In the genomic region with DNA sequence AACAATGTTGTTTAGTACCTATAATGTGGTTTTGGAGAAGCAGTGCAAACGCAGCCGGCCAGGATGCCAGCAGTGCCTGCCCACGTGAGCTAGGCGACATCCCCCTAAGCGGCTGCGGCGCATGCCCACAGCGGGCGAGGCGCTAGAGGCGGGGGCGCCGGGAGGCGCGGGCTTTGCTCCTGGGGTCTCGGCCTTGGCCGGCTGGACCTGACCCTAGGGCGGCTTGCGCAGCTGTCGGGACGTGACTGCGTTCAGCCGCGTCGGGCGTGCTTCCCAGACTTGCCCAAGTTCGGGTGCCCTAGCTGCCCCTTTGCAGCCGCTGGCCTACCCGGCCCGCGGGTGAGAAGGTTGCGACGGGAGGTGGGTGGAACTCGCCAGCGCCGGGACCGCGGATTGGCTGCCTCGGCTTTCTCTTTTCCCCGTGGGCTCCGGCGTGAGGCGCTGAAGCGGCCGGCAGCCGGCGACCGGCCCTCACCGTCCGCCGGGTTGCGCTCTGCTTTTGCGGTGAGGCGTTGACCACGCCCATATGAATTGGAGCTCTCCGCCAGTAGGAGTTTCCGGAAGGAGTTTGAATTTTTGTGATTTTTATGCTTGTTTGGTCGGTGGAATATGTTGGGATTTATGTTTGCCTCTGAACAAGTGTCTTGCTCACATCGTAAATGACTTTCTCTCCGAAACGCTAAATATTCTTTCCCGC, we compare ENCODE assay signal across 8 cellular contexts. TPM values are rescaled to one million over a fixed set of nuclear protein-coding genes. Genes with fewer than 3 reads are reported as not detected.
A peak's percentile ranks its signal among the peaks of the same experiment; 100 is the strongest.
DNase-seq lines count a peak whose midpoint lies in the region; TF ChIP-seq lines count a peak whose summit lies in the region.

A gene (plus strand): TSS at position 122 of the 697 bp plus-strand sequence. CDS start 599 bp downstream, outside the sequence.

- H4K91ac ChIP-seq in neuronal stem cell (ENCODE audit: low read depth, low read length, poor library complexity), result no peak within 1 kb of the TSS

- H2BK12ac ChIP-seq in neuronal stem cell (ENCODE audit: low read length), result no peak within 1 kb of the TSS

- H2BK5ac ChIP-seq in neuronal stem cell (ENCODE audit: low read length), result peak within 1 kb of the TSS; percentile 82

- TF ChIP-seq CTCF in MM.1S (IDR thresholded peaks at IDR 0.05; ENCODE audit: low read length), result peak; percentile 41
- no peak for TF ChIP-seq CTCF in subcutaneous adipose tissue (IDR thresholded peaks at IDR 0.05; ENCODE audit: low read depth)

- peak within 1 kb of the TSS; percentile 98 for H3K23ac ChIP-seq in neuronal stem cell (ENCODE audit: low read depth, low read length, poor library complexity)

- no peak within 1 kb of the TSS for H2AK5ac ChIP-seq in neuronal stem cell (ENCODE audit: low read depth, low read length)

- peak; percentile 57 for DNase-seq in GM04503 (ENCODE audit: low read depth)
- peak; percentile 94 for DNase-seq in HCEC 1CT
- DNase-seq in MM.1S, result peak; percentile 93
- DNase-seq in SJCRH30, result peak; percentile 87 to 89
- DNase-seq in activated gamma-delta T cell treated with anti-CD3 and anti-CD28 coated beads, Interleukin-2, amount 50 U/mL, for 16 hours (ENCODE audit: low read depth), result peak; percentile 65
- peak; percentile 88 for DNase-seq in foreskin melanocyte
- DNase-seq in neuronal stem cell (ENCODE audit: low spot score), result peak; percentile 81

- peak within 1 kb of the TSS; percentile 81 for H3K9ac ChIP-seq in MM.1S (ENCODE audit: low read length)
- peak within 1 kb of the TSS; percentile 93 for H3K9ac ChIP-seq in neuronal stem cell (ENCODE audit: low read depth, low read length, poor library complexity)

- no peak within 1 kb of the TSS for H2BK15ac ChIP-seq in neuronal stem cell (ENCODE audit: low read length)

- H3K4me1 ChIP-seq in MM.1S (ENCODE audit: low read length) (peaks cover 10% of the 10 kb centered on the region; the same call in 1 of the 2 replicates), SJCRH30 (no peaks in the 10 kb centered on the region), neuronal stem cell (ENCODE audit: control insufficient read depth in 2 of 2, insufficient read depth in 1 of 2, low read depth in 1 of 2, low read length in 2 of 2) (peaks cover 0 to 3% of the 10 kb centered on the region in 2 donors)

- H3K9me3 ChIP-seq in MM.1S (replicated peaks; ENCODE audit: insufficient read depth, low read length) (no peaks in the 10 kb centered on the region), SJCRH30 (replicated peaks) (no peaks in the 10 kb centered on the region), neuronal stem cell (replicated peaks in 1 of 2; ENCODE audit: control insufficient read depth in 2 of 2, insufficient read depth in 1 of 2, low read depth in 1 of 2, low read length in 2 of 2) (no peaks in the 10 kb centered on the region)

- H3F3A ChIP-seq in MM.1S (ENCODE audit: insufficient read depth, low read length), result peaks cover 49% of the 10 kb centered on the region

- H3K36me3 ChIP-seq in MM.1S (replicated peaks; ENCODE audit: insufficient read depth, low read length), result no peaks in the 10 kb centered on the region
- no peaks in the 10 kb centered on the region for H3K36me3 ChIP-seq in SJCRH30
- no peaks in the 10 kb centered on the region for H3K36me3 ChIP-seq in neuronal stem cell (replicated peaks in 1 of 2; ENCODE audit: control insufficient read depth in 2 of 2, insufficient read depth in 2 of 2, low read length in 2 of 2)

- H4K20me1 ChIP-seq in MM.1S (ENCODE audit: insufficient read depth, low read length), result no peaks in the 10 kb centered on the region

- peak within 1 kb of the TSS; percentile 82 for H3K27ac ChIP-seq in MM.1S (ENCODE audit: low read length)
- peak within 1 kb of the TSS; percentile 85 for H3K27ac ChIP-seq in SJCRH30
- peak within 1 kb of the TSS; percentile 81 for H3K27ac ChIP-seq in neuronal stem cell (replicated peaks; ENCODE audit: low read length)

- no CpG with 5 or more reads among the region's 62 CpGs for WGBS in neuronal stem cell (ENCODE audit: extremely low coverage in 2 of 2, insufficient read length in 2 of 2, insufficient replicate concordance in 1 of 2), 2 donors

- H3K4me3 ChIP-seq in MM.1S (ENCODE audit: low read length), result peak within 1 kb of the TSS; percentile 75
- H3K4me3 ChIP-seq in SJCRH30, result peak within 1 kb of the TSS; percentile 80
- peak within 1 kb of the TSS; percentile 71 to 88 for H3K4me3 ChIP-seq in neuronal stem cell (ENCODE audit: low read length in 2 of 2)

- H2AFZ ChIP-seq in MM.1S (ENCODE audit: low read length) (peak within 1 kb of the TSS; percentile 85), neuronal stem cell (ENCODE audit: low read length) (peak within 1 kb of the TSS; percentile 96)

- H3K4ac ChIP-seq in neuronal stem cell (ENCODE audit: low read length), result no peak within 1 kb of the TSS

- no peak within 1 kb of the TSS for H3K14ac ChIP-seq in neuronal stem cell (ENCODE audit: low read length)

- no peaks in the 10 kb centered on the region for H3K9me2 ChIP-seq in MM.1S (replicated peaks; ENCODE audit: insufficient read depth, low read length)

- H3K4me2 ChIP-seq in MM.1S (ENCODE audit: low read depth, low read length) (peak within 1 kb of the TSS; percentile 93), neuronal stem cell (ENCODE audit: insufficient read depth, low read length, poor library complexity, severe bottlenecking) (peak within 1 kb of the TSS; percentile 75)

- H3K79me2 ChIP-seq in MM.1S (ENCODE audit: low read length), result peaks cover 38% of the 10 kb centered on the region

- H3K18ac ChIP-seq in neuronal stem cell (ENCODE audit: low read length), result peak within 1 kb of the TSS; percentile 97

- no peaks in the 10 kb centered on the region for H3K79me1 ChIP-seq in neuronal stem cell (ENCODE audit: low read depth, low read length)

- no peaks in the 10 kb centered on the region for H3K27me3 ChIP-seq in MM.1S (replicated peaks; ENCODE audit: insufficient read depth, low read length)
- no peaks in the 10 kb centered on the region for H3K27me3 ChIP-seq in SJCRH30
- no peaks in the 10 kb centered on the region for H3K27me3 ChIP-seq in neuronal stem cell (ENCODE audit: control insufficient read depth in 3 of 3, insufficient read depth in 3 of 3, low read depth in 1 of 3, low read length in 3 of 3)

- peak within 1 kb of the TSS; percentile 61 for H2BK120ac ChIP-seq in neuronal stem cell (ENCODE audit: low read depth, low read length)

- H4K8ac ChIP-seq in neuronal stem cell (ENCODE audit: low read depth, low read length), result no peak within 1 kb of the TSS

RNA-seq across cellular contexts. Expression of the gene that starts here (rescaled TPM):
- total RNA-seq in SJCRH30 (2014; rRNA removed; shearing (Covaris generic)), result 31.8 and 34.6 TPM in 2 replicates
- polyA plus RNA-seq in neuronal stem cell (2013, experiment 1 of 2), result 4.7 TPM
- 4.9 TPM for polyA plus RNA-seq in neuronal stem cell (2013, experiment 2 of 2)
- total RNA-seq in subcutaneous adipose tissue, result 10 to 100 TPM; 19.6 to 31.4 (median 21.6) TPM

Comparison
In these comparisons a context has a peak if more than half of its experiments do, and no peak if none do; other contexts are left out.
1. Peak in every context shown above with its lines: DNase-seq, H3K4me3 ChIP-seq and H3K27ac ChIP-seq.